In genomic region chr4:114754616-114755015, GRCh38 we compare ENCODE assay signal across 11 cellular contexts.
"Had no signal": no experiment of that assay in that cellular context is flagged by ENCODE, and none has a peak within 500 bp of the region (broad histone marks: within the 10 kb centered on the region; RNA-seq: fewer than 3 reads in every experiment).

No MANE protein-coding gene starts in this region.

- ATAC-seq: HCT116, HepG2, K562 had no signal

- H3K36me3 ChIP-seq: HAP-1 had no signal

- H3K27ac ChIP-seq: GM23248, HL-60 had no signal

- DNase-seq: GM23248, GOT3, H7, HFFc6, IMR-90, KG1 had no signal

- H3K9ac ChIP-seq: GM23248 had no signal

- FAIRE-seq: HepG2, K562 had no signal

- H3K4me3 ChIP-seq: GM23248, HAP-1, K562 had no signal

- H3K9me3 ChIP-seq: HAP-1 had no signal
